In genomic region chr9:109245300-109245897, GRCh38 we compare ENCODE assay signal across 20 cellular contexts.
DNase-seq lines count a peak whose midpoint lies in the region; ATAC-seq and TF ChIP-seq lines count a peak whose summit lies in the region.
"Had no signal": no experiment of that assay in that cellular context is flagged by ENCODE, and none has a peak within 500 bp of the region (broad histone marks: within the 10 kb centered on the region; RNA-seq: fewer than 3 reads in every experiment).

No MANE protein-coding gene starts in this region.

- TF ChIP-seq POLR2A in gastrocnemius medialis (IDR thresholded peaks at IDR 0.05) (peak in 1 of 2 donors; percentile 2), testis (IDR thresholded peaks at IDR 0.05) (no peak)

- CTCF ChIA-PET in Panc1 (lab: Charles Lee): no interaction called here

- H3K4me3 ChIP-seq in Panc1 (ENCODE audit: low read depth in 2 of 2, low read length in 2 of 2) (no peak overlapping the region), gastrocnemius medialis (no peak overlapping the region), testis (no peak overlapping the region)
- H3K4me3 ChIP-seq: breast epithelium, colonic mucosa, GM12878, PC-9, thoracic aorta, uterus had no signal

- H3K36me3 ChIP-seq in Panc1 (ENCODE audit: control insufficient read depth, insufficient read depth, low read length) (peaks cover 8% of the 10 kb centered on the region; the same call in 1 of the 2 replicates), gastrocnemius medialis (no peaks in the 10 kb centered on the region), testis (ENCODE audit: low read depth, missing control alignments) (no peaks in the 10 kb centered on the region)
- H3K36me3 ChIP-seq: breast epithelium, colonic mucosa, thoracic aorta, uterus had no signal

- peaks cover 24% of the 10 kb centered on the region for H3K4me1 ChIP-seq in Panc1 (ENCODE audit: control insufficient read depth, insufficient read depth, low read length)
- H3K4me1 ChIP-seq in gastrocnemius medialis: peaks cover 0 to 11% of the 10 kb centered on the region in 2 donors
- H3K4me1 ChIP-seq in testis: peaks cover 14% of the 10 kb centered on the region
- H3K4me1 ChIP-seq: breast epithelium, colonic mucosa, foreskin keratinocyte, uterus had no signal

- intact Hi-C loops in Panc1 (cut with micrococcal nuclease; ENCODE audit: unreplicated experiment): no loop called here
- intact Hi-C loops in gastrocnemius medialis (cut with DNase I; ENCODE audit: low total_unique reads): loop anchor here (10.0 kb wide), 1 partner anchor 269 kb away; no protein-coding TSS in a partner anchor
- intact Hi-C loops in testis (cut with DNase I; ENCODE audit: low total_unique reads): no loop called here

- DNase-seq in NCI-H146 (lab: John Stamatoyannopoulos, UW) (peak; percentile 32), NCI-H146 treated with DMSO at 0.1 percent for 48 hours (lab: John Stamatoyannopoulos, UW; ENCODE audit: unreplicated experiment) (no peak), Panc1 (ENCODE audit: low read depth, low spot score) (no peak), glomerular endothelial cell (ENCODE audit: extremely low read depth, low read depth, low spot score) (peak; percentile 25), gastrocnemius medialis (peak in 1 of 2 donors; percentile 58), testis (no peak), NAMALWA (ENCODE audit: low spot score) (no peak), GDM1 (lab: John Stamatoyannopoulos, UW) (no peak)
- DNase-seq: 8988T; activated CD4-positive, alpha-beta T cell treated with anti-CD3 and anti-CD28 coated beads, Interleukin-2, amount 50 U/mL, for 48 hours; effector memory CD4-positive, alpha-beta T cell; foreskin keratinocyte; NCI-H510A; SIG-M5 had no signal

- ATAC-seq in Panc1: no peak
- ATAC-seq in gastrocnemius medialis: peak; percentile 53 to 74

- in situ Hi-C loops in Panc1 (cut with HindIII; ENCODE audit: low pct_unique_long_range_greater_than_20kb, low sequenced_read_pairs): no loop called here
- in situ Hi-C loops in gastrocnemius medialis (cut with MboI; ENCODE audit: low sequenced_read_pairs in 4 of 4): loop anchor here (5.0 to 10.0 kb wide), 2 partner anchors 72 to 79 kb away; partner anchors contain the start of gene EPB41L4B (in 1 of the 4)

- H3K27me3 ChIP-seq in Panc1 (ENCODE audit: control insufficient read depth, insufficient read depth, low read length) (no peaks in the 10 kb centered on the region), gastrocnemius medialis (no peaks in the 10 kb centered on the region), testis (no peaks in the 10 kb centered on the region)
- H3K27me3 ChIP-seq: breast epithelium, colonic mucosa, foreskin keratinocyte, uterus had no signal

- TF ChIP-seq CTCF in Panc1 (IDR thresholded peaks at IDR 0.05): no peak
- no peak for TF ChIP-seq CTCF in gastrocnemius medialis (IDR thresholded peaks at IDR 0.05 in 4 of 5, conservative IDR thresholded peaks at IDR 0.05 in 1 of 5)
- no peak for TF ChIP-seq CTCF in testis (IDR thresholded peaks at IDR 0.05)

- POLR2A ChIA-PET in Panc1 (lab: Charles Lee): no interaction called here

- H3K27ac ChIP-seq in Panc1 (ENCODE audit: low read length) (peak overlapping the region; percentile 54), gastrocnemius medialis (peak overlapping the region in 3 of 4 donors; percentile 30 to 75 (median 55)), testis (no peak overlapping the region)
- H3K27ac ChIP-seq: breast epithelium, colonic mucosa, foreskin keratinocyte, PC-9, thoracic aorta, uterus had no signal

- no TSS peak for BruUV-seq in Panc1 (replicated peaks; lab: Mats Ljungman, UMichigan)

- WGBS in testis, 2 donors: 41 to 65% methylated on average over 6 of the region's 6 CpGs

- H3K9me3 ChIP-seq in Panc1 (ENCODE audit: control insufficient read depth, insufficient read depth, low read depth, low read length): no peaks in the 10 kb centered on the region
- H3K9me3 ChIP-seq in gastrocnemius medialis: no peaks in the 10 kb centered on the region
- H3K9me3 ChIP-seq in testis: no peaks in the 10 kb centered on the region
- H3K9me3 ChIP-seq: breast epithelium, colonic mucosa, thoracic aorta, uterus had no signal

Comparison
In these comparisons a context has a peak if more than half of its experiments do, and no peak if none do; other contexts are left out.
1. DNase-seq: peak in NCI-H146 (single experiment) and glomerular endothelial cell (single experiment); none in NCI-H146 treated with DMSO at 0.1 percent for 48 hours (single experiment), Panc1 (single experiment), testis (single experiment), NAMALWA (single experiment) and GDM1 (single experiment).
2. H3K27ac ChIP-seq: peak in Panc1 (single experiment) and gastrocnemius medialis (3 of 4); none in testis (0 of 2).